In genomic region chr4:14857986-14858385, GRCh38 we compare ENCODE assay signal across 19 cellular contexts.
"Had no signal": no experiment of that assay in that cellular context is flagged by ENCODE, and none has a peak within 500 bp of the region (broad histone marks: within the 10 kb centered on the region; RNA-seq: fewer than 3 reads in every experiment).

No MANE protein-coding gene starts in this region.

- H3K4me1 ChIP-seq: right lobe of liver had no signal

- H3K27ac ChIP-seq: cardiac muscle cell, epithelial cell of prostate, lower lobe of right lung, right lobe of liver had no signal

- H3K4me3 ChIP-seq: cardiac muscle cell, heart left ventricle, lower lobe of right lung, right lobe of liver, skin epidermis, tibial artery had no signal

- ATAC-seq: activated CD8-positive, alpha-beta memory T cell treated with anti-CD3 and anti-CD28 coated beads, Interleukin-2, amount 10 ng/mL, durations not matched to agents 7 days and 5 days; activated CD8-positive, alpha-beta T cell treated with anti-CD3 and anti-CD28 coated beads for 36 hours; heart left ventricle; lower lobe of right lung had no signal

- H3K27me3 ChIP-seq: cardiac muscle cell, right lobe of liver, tibial artery had no signal

- DNase-seq: activated CD4-positive, alpha-beta T cell treated with anti-CD3 and anti-CD28 coated beads, Interleukin-2, amount 10 ng/mL, durations not matched to agents 7 days and 5 days; activated CD8-positive, alpha-beta memory T cell treated with anti-CD3 and anti-CD28 coated beads, Interleukin-2, amount 10 ng/mL, durations not matched to agents 7 days and 5 days; activated CD8-positive, alpha-beta T cell treated with anti-CD3 and anti-CD28 coated beads for 36 hours; activated effector memory CD4-positive, alpha-beta T cell treated with anti-CD3 and anti-CD28 coated beads, Interleukin-2, amount 50 U/mL, for 16 hours; activated naive CD4-positive, alpha-beta T cell treated with anti-CD3 and anti-CD28 coated beads, Interleukin-2, amount 10 ng/mL, durations not matched to agents 7 days and 5 days; activated T-cell treated with anti-CD3 and anti-CD28 coated beads for 4 hours; heart left ventricle; lower lobe of right lung; naive B cell; occipital lobe; posterior cingulate gyrus; right lobe of liver; stimulated activated CD4-positive, alpha-beta T cell treated with anti-CD3 and anti-CD28 coated beads, Interleukin-1b, Interleukin-23, amount 100 ng/mL, for 48 hours; substantia nigra; T-helper 9 cell; tibial artery had no signal

- H3K9me3 ChIP-seq: lower lobe of right lung, right lobe of liver, tibial artery had no signal

- H3K36me3 ChIP-seq: cardiac muscle cell, heart left ventricle, lower lobe of right lung, right lobe of liver, tibial artery had no signal
